In genomic region chr2:120012771-120013568, GRCh38 we compare ENCODE assay signal across 8 cellular contexts. TPM values are rescaled to one million over a fixed set of nuclear protein-coding genes. Genes with fewer than 3 reads are reported as not detected.
DNase-seq lines count a peak whose midpoint lies in the region; ATAC-seq, FAIRE-seq and TF ChIP-seq lines count a peak whose summit lies in the region.

TSS of gene EPB41L5 (plus strand) at chr2:120013077. CDS start at chr2:120019085, 6,008 bp downstream.

- H3K4me1 Mint-ChIP-seq in T-helper 1 cell treated with Interleukin-12 subunit alpha and Interleukin-12 subunit beta and Interleukin-4 antibody, amounts not matched to agents 30 μg/mL and 1 μg/mL, for 36 hours (ENCODE audit: low read depth): peaks cover 7% of the 10 kb centered on the region

- no peak for TF ChIP-seq CTCF in uterus (IDR thresholded peaks at IDR 0.05)

- H3K4me3 Mint-ChIP-seq in T-helper 1 cell treated with Interleukin-12 subunit alpha and Interleukin-12 subunit beta and Interleukin-4 antibody, amounts not matched to agents 30 μg/mL and 1 μg/mL, for 36 hours: peak within 1 kb of the TSS; percentile 66

- H3K9me3 ChIP-seq in right cardiac atrium (ENCODE audit: control insufficient read depth, low read length) (no peaks in the 10 kb centered on the region), uterus (no peaks in the 10 kb centered on the region)

- no peaks in the 10 kb centered on the region for H3K36me3 ChIP-seq in uterus

- H3K27ac ChIP-seq in angular gyrus (ENCODE audit: low read depth, low read length) (peak within 1 kb of the TSS; percentile 48), right cardiac atrium (ENCODE audit: low read length) (peak within 1 kb of the TSS; percentile 83), uterus (peak within 1 kb of the TSS; percentile 82 to 86)

- ATAC-seq in HG02798 (IDR thresholded peaks at IDR 0.05; ENCODE audit: poor library complexity, unreplicated experiment) (peak; percentile 97), right cardiac atrium (peak; percentile 99)

- TF ChIP-seq POLR2A in GM12892 (IDR thresholded peaks at IDR 0.05; ENCODE audit: low read depth, low read length): no peak
- peak in 1 of 2 donors; percentile 72 for TF ChIP-seq POLR2A in uterus (IDR thresholded peaks at IDR 0.05)

- H3K27ac Mint-ChIP-seq in T-helper 1 cell treated with Interleukin-12 subunit alpha and Interleukin-12 subunit beta and Interleukin-4 antibody, amounts not matched to agents 30 μg/mL and 1 μg/mL, for 36 hours: peak within 1 kb of the TSS; percentile 4

- H3K27me3 ChIP-seq in right cardiac atrium (ENCODE audit: control insufficient read depth, insufficient read depth): no peaks in the 10 kb centered on the region
- no peaks in the 10 kb centered on the region for H3K27me3 ChIP-seq in uterus

- H3K36me3 Mint-ChIP-seq in T-helper 1 cell treated with Interleukin-12 subunit alpha and Interleukin-12 subunit beta and Interleukin-4 antibody, amounts not matched to agents 30 μg/mL and 1 μg/mL, for 36 hours (ENCODE audit: low read depth): no peaks in the 10 kb centered on the region

- WGBS in right cardiac atrium: under 1% methylated on average over 102 of the region's 102 CpGs

- H3K27me3 Mint-ChIP-seq in T-helper 1 cell treated with Interleukin-12 subunit alpha and Interleukin-12 subunit beta and Interleukin-4 antibody, amounts not matched to agents 30 μg/mL and 1 μg/mL, for 36 hours (ENCODE audit: low read depth): peaks cover 30% of the 10 kb centered on the region

- H3K4me1 ChIP-seq in right cardiac atrium (ENCODE audit: control insufficient read depth, insufficient read depth, low read length) (no peaks in the 10 kb centered on the region), uterus (no peaks in the 10 kb centered on the region)

- H3K4me3 ChIP-seq in right cardiac atrium (ENCODE audit: low read length) (peak within 1 kb of the TSS; percentile 93), uterus (peak within 1 kb of the TSS; percentile 70 to 79)

- peak; percentile 63 for FAIRE-seq in GM12892 (lab: Jason Lieb, UNC)

- DNase-seq in GM12892 (ENCODE audit: insufficient read length): peak; percentile 84
- DNase-seq in NCI-H1436 (lab: John Stamatoyannopoulos, UW): peak; percentile 96
- peak; percentile 96 to 98 (median 97) for DNase-seq in right cardiac atrium
- peak; percentile 89 for DNase-seq in putamen (ENCODE audit: low spot score)
- peak; percentile 86 to 92 for DNase-seq in uterus

- intact Hi-C loops in right cardiac atrium (cut with DNase I): no loop called here
- intact Hi-C loops in uterus (cut with DNase I; ENCODE audit: low total_unique reads): no loop called here

- no peaks in the 10 kb centered on the region for H3K9me3 Mint-ChIP-seq in T-helper 1 cell treated with Interleukin-12 subunit alpha and Interleukin-12 subunit beta and Interleukin-4 antibody, amounts not matched to agents 30 μg/mL and 1 μg/mL, for 36 hours

RNA-seq across cellular contexts. Expression of gene EPB41L5, which starts in this region (rescaled TPM):
- 1.5 TPM for polyA plus RNA-seq in GM12892 (2012; ENCODE audit: missing spikeins)
- total RNA-seq in right cardiac atrium (10 to 100 TPM; 14.2 to 19.9 (median 15.8) TPM), uterus (10 to 100 TPM in 3 of 4 donors, 1 to 10 TPM in 1; 9.2 to 56.5 (median 25.1) TPM)
- polyA plus RNA-seq in right cardiac atrium: 2.5 TPM

Comparison
In these comparisons a context has a peak if more than half of its experiments do, and no peak if none do; other contexts are left out.
1. Peak in every context shown above with its lines: DNase-seq, ATAC-seq, H3K4me3 ChIP-seq and H3K27ac ChIP-seq.